In genomic region chr11:72015511-72016061, GRCh38 we compare ENCODE assay signal across 9 cellular contexts. TPM values are rescaled to one million over a fixed set of nuclear protein-coding genes. Genes with fewer than 3 reads are reported as not detected.
DNase-seq lines count a peak whose midpoint lies in the region; ATAC-seq, FAIRE-seq and TF ChIP-seq lines count a peak whose summit lies in the region.
"Had no signal": no experiment of that assay in that cellular context is flagged by ENCODE, and none has a peak within 500 bp of the region (broad histone marks: within the 10 kb centered on the region; RNA-seq: fewer than 3 reads in every experiment).

No MANE protein-coding gene starts in this region.

- POLR2A ChIA-PET in activated CD4-positive, alpha-beta T cell treated with anti-CD3 and anti-CD28 coated beads for 36 hours (lab: Charles Lee) = interaction anchor here (0.8 to 1.4 kb wide), 3 partner anchors 10 to 93 kb away, joined by 3 to 4 read pairs (median 3); no protein-coding TSS in a partner anchor
- POLR2A ChIA-PET in endothelial cell of umbilical vein (lab: Charles Lee) = interaction anchor here (0.7 kb wide), 1 partner anchor 9 kb away, joined by 3 read pairs; no protein-coding TSS in a partner anchor

- no peak overlapping the region for H3K4me3 Mint-ChIP-seq in activated CD4-positive, alpha-beta T cell treated with anti-CD3 and anti-CD28 coated beads for 36 hours
- H3K4me3 Mint-ChIP-seq: CD4-positive, CD25-positive, alpha-beta regulatory T cell had no signal

- no peaks in the 10 kb centered on the region for H3K9me3 Mint-ChIP-seq in activated CD4-positive, alpha-beta T cell treated with anti-CD3 and anti-CD28 coated beads for 36 hours (ENCODE audit: low read depth)

- ATAC-seq in activated CD4-positive, alpha-beta T cell treated with anti-CD3 and anti-CD28 coated beads for 36 hours = no peak
- ATAC-seq in lower lobe of right lung (no peak), GM18873 (IDR thresholded peaks at IDR 0.05; ENCODE audit: low FRiP score, unreplicated experiment) (no peak)

- intact Hi-C loops in activated CD4-positive, alpha-beta T cell treated with anti-CD3 and anti-CD28 coated beads for 36 hours (cut with DNase I, micrococcal nuclease) = loop anchor here in 1 of 2 experiments (5.0 kb wide), 1 partner anchor 43 kb away; no protein-coding TSS in a partner anchor
- intact Hi-C loops in endothelial cell of umbilical vein (cut with micrococcal nuclease) = loop anchor here (5.0 kb wide), 1 partner anchor 153 kb away; no protein-coding TSS in a partner anchor
- intact Hi-C loops in lower lobe of right lung (cut with DNase I) = no loop called here

- H3K27ac ChIP-seq in endothelial cell of umbilical vein (ENCODE audit: insufficient read depth, low read depth, low read length) (no peak overlapping the region), lower lobe of right lung (no peak overlapping the region)

- TF ChIP-seq CTCF in NB4 (IDR thresholded peaks at IDR 0.05; ENCODE audit: low read depth, low read length) (no peak), endothelial cell of umbilical vein (IDR thresholded peaks at IDR 0.05; ENCODE audit: extremely low read depth in 1 of 2, insufficient read depth in 1 of 2, low read depth in 1 of 2, low read length in 2 of 2) (peak; percentile 24 to 57), retinal pigment epithelial cell (conservative IDR thresholded peaks at IDR 0.05; ENCODE audit: low read depth, low read length) (peak; percentile 47), lower lobe of right lung (IDR thresholded peaks at IDR 0.05) (no peak)

- no peaks in the 10 kb centered on the region for H3K4me1 Mint-ChIP-seq in activated CD4-positive, alpha-beta T cell treated with anti-CD3 and anti-CD28 coated beads for 36 hours

- H3K4me2 ChIP-seq in endothelial cell of umbilical vein (ENCODE audit: insufficient read depth, low read length) = no peak overlapping the region

- no peaks in the 10 kb centered on the region for H3K4me1 ChIP-seq in endothelial cell of umbilical vein (ENCODE audit: control insufficient read depth, extremely low read depth, insufficient read depth, low read length)
- peaks cover 26% of the 10 kb centered on the region for H3K4me1 ChIP-seq in lower lobe of right lung

- H3K36me3 ChIP-seq in endothelial cell of umbilical vein (ENCODE audit: control insufficient read depth in 2 of 2, extremely low read depth in 1 of 2, insufficient read depth in 2 of 2, low read length in 2 of 2) = peaks cover 47 to 97% of the 10 kb centered on the region in 2 experiments
- H3K36me3 ChIP-seq in lower lobe of right lung = peaks cover 100% of the 10 kb centered on the region

- CTCF ChIA-PET in activated CD4-positive, alpha-beta T cell treated with anti-CD3 and anti-CD28 coated beads for 36 hours (lab: Charles Lee) = interaction anchor here (0.5 to 2.7 kb wide), 10 partner anchors 9 to 168 kb away, joined by 3 to 7 read pairs (median 5); no protein-coding TSS in a partner anchor
- CTCF ChIA-PET in endothelial cell of umbilical vein (lab: Charles Lee) = interaction anchor here (1.1 to 5.9 kb wide), 14 partner anchors 10 to 415 kb away, joined by 3 to 43 read pairs (median 6); partner anchors contain the start of genes RNF121 and XNDC1N

- FAIRE-seq in endothelial cell of umbilical vein (lab: Jason Lieb, UNC) = no peak

- no peak overlapping the region for H2AFZ ChIP-seq in endothelial cell of umbilical vein (ENCODE audit: low read depth, low read length)

- H3K27me3 Mint-ChIP-seq in activated CD4-positive, alpha-beta T cell treated with anti-CD3 and anti-CD28 coated beads for 36 hours = no peaks in the 10 kb centered on the region
- H3K27me3 Mint-ChIP-seq: CD4-positive, CD25-positive, alpha-beta regulatory T cell had no signal

- H4K20me1 ChIP-seq in endothelial cell of umbilical vein (replicated peaks; ENCODE audit: control insufficient read depth, extremely low read depth, insufficient read depth, low read length) = no peaks in the 10 kb centered on the region

- BruUV-seq in endothelial cell of umbilical vein (replicated peaks; lab: Mats Ljungman, UMichigan) = TSS peak; percentile 30

- H3K9me1 ChIP-seq in endothelial cell of umbilical vein (replicated peaks; ENCODE audit: control insufficient read depth, extremely low read depth, insufficient read depth, low read length) = no peaks in the 10 kb centered on the region

- peaks cover 72% of the 10 kb centered on the region for H3K36me3 Mint-ChIP-seq in activated CD4-positive, alpha-beta T cell treated with anti-CD3 and anti-CD28 coated beads for 36 hours (ENCODE audit: low read depth)

- peak; percentile 41 for DNase-seq in activated CD4-positive, alpha-beta T cell treated with anti-CD3 and anti-CD28 coated beads for 36 hours
- DNase-seq in activated CD4-positive, alpha-beta T cell treated with anti-CD3 and anti-CD28 coated beads, Interleukin-2, amount 50 U/mL, for 4 hours = no peak
- DNase-seq in NB4 (ENCODE audit: low read depth) = peak; percentile 38
- no peak for DNase-seq in endothelial cell of umbilical vein (ENCODE audit: low read depth, low spot score)
- no peak for DNase-seq in retinal pigment epithelial cell (ENCODE audit: low read depth)
- DNase-seq in DMS79 treated with DMSO at 0.1 percent for 48 hours (lab: John Stamatoyannopoulos, UW) = no peak
- no peak for DNase-seq in lower lobe of right lung
- DNase-seq: CD4-positive, CD25-positive, alpha-beta regulatory T cell had no signal

- dilution Hi-C loops in endothelial cell of umbilical vein (cut with MboI; ENCODE audit: extremely low pct_ligation_motif_present, low sequenced_read_pairs) = no loop called here

- TF ChIP-seq POLR2A in NB4 (IDR thresholded peaks at IDR 0.05; ENCODE audit: extremely low read depth, insufficient read length) (no peak), endothelial cell of umbilical vein (IDR thresholded peaks at IDR 0.05; ENCODE audit: low read depth, low read length) (no peak)

- no peak overlapping the region for H3K27ac Mint-ChIP-seq in activated CD4-positive, alpha-beta T cell treated with anti-CD3 and anti-CD28 coated beads for 36 hours

- H3K4me3 ChIP-seq in NB4 (ENCODE audit: low read depth, low read length) = no peak overlapping the region
- H3K4me3 ChIP-seq in endothelial cell of umbilical vein (replicated peaks in 1 of 3; ENCODE audit: insufficient read depth in 1 of 3, low read depth in 1 of 3, low read length in 3 of 3) = no peak overlapping the region
- no peak overlapping the region for H3K4me3 ChIP-seq in retinal pigment epithelial cell (ENCODE audit: low read length)
- H3K4me3 ChIP-seq in lower lobe of right lung = no peak overlapping the region

- no peak overlapping the region for H3K9ac ChIP-seq in endothelial cell of umbilical vein (replicated peaks; ENCODE audit: extremely low read depth, insufficient read depth, low read length)

- H3K27me3 ChIP-seq in endothelial cell of umbilical vein (ENCODE audit: control insufficient read depth in 2 of 2, insufficient read depth in 2 of 2, low read length in 2 of 2) (no peaks in the 10 kb centered on the region), lower lobe of right lung (ENCODE audit: low read depth) (no peaks in the 10 kb centered on the region)

- no peaks in the 10 kb centered on the region for H3K79me2 ChIP-seq in endothelial cell of umbilical vein (ENCODE audit: control insufficient read depth, insufficient read depth, low read length)

- H3K9me3 ChIP-seq in endothelial cell of umbilical vein (replicated peaks; ENCODE audit: control insufficient read depth, insufficient read depth, low read length) = no peaks in the 10 kb centered on the region
- H3K9me3 ChIP-seq in lower lobe of right lung = no peaks in the 10 kb centered on the region

TF ChIP-seq in endothelial cell of umbilical vein, 7 proteins besides CTCF, POLR2A, EP300 and RAD21:
- TF ChIP-seq FOS (IDR thresholded peaks at IDR 0.05; ENCODE audit: borderline replicate concordance, insufficient read depth, low read length) = no peak
- TF ChIP-seq EZH2 (IDR thresholded peaks at IDR 0.05; ENCODE audit: borderline replicate concordance, low read depth, low read length, severe bottlenecking) = no peak
- no peak for TF ChIP-seq GATA2 (IDR thresholded peaks at IDR 0.05; ENCODE audit: insufficient read depth, insufficient read length, low read depth, low read length)

RNA-seq across cellular contexts. Expression of gene IL18BP, which starts 16.9 kb away (rescaled TPM):
- 10 to 100 TPM in 1 of 2 experiments, 1 to 10 TPM in 1; 8.4 to 10.2 TPM for total RNA-seq in activated CD4-positive, alpha-beta T cell treated with anti-CD3 and anti-CD28 coated beads for 36 hours
- total RNA-seq in endothelial cell of umbilical vein = 12.9 and 13.0 TPM in 2 replicates
- 20.1 and 25.1 TPM in 2 replicates for polyA plus RNA-seq in endothelial cell of umbilical vein
- 5.1 TPM in 2 replicates for polyA plus RNA-seq in endothelial cell of umbilical vein (2011; cell fraction: cytosol; rRNA removed)
- polyA plus RNA-seq in endothelial cell of umbilical vein (2011; cell fraction: nucleus; rRNA removed) = 72.6 and 88.6 TPM in 2 replicates
- polyA plus RNA-seq in endothelial cell of umbilical vein (2012) = 13.8 and 16.7 TPM in 2 replicates
- 22.5 and 24.7 TPM in 2 replicates for polyA minus RNA-seq in endothelial cell of umbilical vein
- 3.0 TPM for polyA minus RNA-seq in endothelial cell of umbilical vein (2011; cell fraction: cytosol; rRNA and poly(A)+ RNA removed)
- 31.6 and 40.1 TPM in 2 replicates for polyA minus RNA-seq in endothelial cell of umbilical vein (2011; cell fraction: nucleus; rRNA and poly(A)+ RNA removed)
- total RNA-seq in lower lobe of right lung = 18.0 TPM

Comparison
In these comparisons a context has a peak if more than half of its experiments do, and no peak if none do; other contexts are left out.
1. DNase-seq: peak in activated CD4-positive, alpha-beta T cell treated with anti-CD3 and anti-CD28 coated beads for 36 hours (single experiment) and NB4 (single experiment); none in activated CD4-positive, alpha-beta T cell treated with anti-CD3 and anti-CD28 coated beads, Interleukin-2, amount 50 U/mL, for 4 hours (0 of 2), endothelial cell of umbilical vein (single experiment), retinal pigment epithelial cell (single experiment), DMS79 treated with DMSO at 0.1 percent for 48 hours (single experiment) and lower lobe of right lung (single experiment).
2. CTCF ChIP-seq: peak in endothelial cell of umbilical vein (2 of 2) and retinal pigment epithelial cell (single experiment); none in NB4 (single experiment) and lower lobe of right lung (single experiment).